ENCODE assay signal across 8 cellular contexts in genomic region chr7:33108931-33109757, GRCh38. TPM values are rescaled to one million over a fixed set of nuclear protein-coding genes. Genes with fewer than 3 reads are reported as not detected.
DNase-seq lines count a peak whose midpoint lies in the region; ATAC-seq and TF ChIP-seq lines count a peak whose summit lies in the region.

TSS of gene RP9 (minus strand) at chr7:33109404. CDS start at chr7:33109372, 32 bp downstream.

- no peaks in the 10 kb centered on the region for H3K9me3 Mint-ChIP-seq in CD8-positive, alpha-beta T cell
- no peaks in the 10 kb centered on the region for H3K9me3 Mint-ChIP-seq in endodermal cell

- ATAC-seq in CD8-positive, alpha-beta T cell = peak; percentile 88
- ATAC-seq in GM19395 (IDR thresholded peaks at IDR 0.05; ENCODE audit: unreplicated experiment) (peak; percentile 78), HG03521 (IDR thresholded peaks at IDR 0.05; ENCODE audit: unreplicated experiment) (peak; percentile 83)

- peaks cover 4% of the 10 kb centered on the region for H3K36me3 Mint-ChIP-seq in CD8-positive, alpha-beta T cell
- no peaks in the 10 kb centered on the region for H3K36me3 Mint-ChIP-seq in endodermal cell (ENCODE audit: low read depth)

- peak within 1 kb of the TSS; percentile 86 for H3K27ac Mint-ChIP-seq in CD8-positive, alpha-beta T cell
- H3K27ac Mint-ChIP-seq in endodermal cell = peak within 1 kb of the TSS; percentile 86

- no peaks in the 10 kb centered on the region for H3K36me3 ChIP-seq in CD8-positive, alpha-beta T cell (ENCODE audit: insufficient read depth, low read length)
- H3K36me3 ChIP-seq in endodermal cell (ENCODE audit: control insufficient read depth, insufficient read depth, low read length) = peaks cover 4% of the 10 kb centered on the region

- H3K4me3 Mint-ChIP-seq in CD8-positive, alpha-beta T cell = peak within 1 kb of the TSS; percentile 87
- H3K4me3 Mint-ChIP-seq in endodermal cell = peak within 1 kb of the TSS; percentile 76

- peak within 1 kb of the TSS; percentile 58 for H3K4me3 ChIP-seq in CD8-positive, alpha-beta T cell (ENCODE audit: low read depth, low read length)
- H3K4me3 ChIP-seq in endodermal cell (ENCODE audit: low read length) (peak within 1 kb of the TSS; percentile 95), mononuclear cell (ENCODE audit: low read length) (peak within 1 kb of the TSS; percentile 90)

- TF ChIP-seq CTCF in CD8-positive, alpha-beta T cell (IDR thresholded peaks at IDR 0.05) = peak; percentile 36
- peak; percentile 78 for TF ChIP-seq CTCF in endodermal cell (conservative IDR thresholded peaks at IDR 0.05)

- H3K27ac ChIP-seq in CD8-positive, alpha-beta T cell (ENCODE audit: low read depth, low read length) = peak within 1 kb of the TSS; percentile 55
- H3K27ac ChIP-seq in endodermal cell (ENCODE audit: low read depth, low read length) = peak within 1 kb of the TSS; percentile 77

- peaks cover 40% of the 10 kb centered on the region for H3K4me1 Mint-ChIP-seq in CD8-positive, alpha-beta T cell (ENCODE audit: low read depth)
- H3K4me1 Mint-ChIP-seq in endodermal cell = peaks cover 26% of the 10 kb centered on the region

- peaks cover 24% of the 10 kb centered on the region for H3K4me1 ChIP-seq in CD8-positive, alpha-beta T cell (ENCODE audit: insufficient read depth, low read length)
- H3K4me1 ChIP-seq in endodermal cell (ENCODE audit: control insufficient read depth, insufficient read depth, low read length) (peaks cover 7% of the 10 kb centered on the region), mononuclear cell (ENCODE audit: insufficient read depth, low read length) (peaks cover 34% of the 10 kb centered on the region)

- 0% methylated on average over 12 to 103 of the region's 103 CpGs for WGBS in endodermal cell (ENCODE audit: insufficient coverage in 1 of 2, insufficient read length in 1 of 2), 2 experiments

- no peaks in the 10 kb centered on the region for H3K9me3 ChIP-seq in CD8-positive, alpha-beta T cell (ENCODE audit: low read length)
- H3K9me3 ChIP-seq in endodermal cell (ENCODE audit: control insufficient read depth, low read length) = no peaks in the 10 kb centered on the region
- no peaks in the 10 kb centered on the region for H3K9me3 ChIP-seq in mononuclear cell (ENCODE audit: low read depth, low read length)

- POLR2A ChIA-PET in CD8-positive, alpha-beta T cell (lab: Charles Lee) = interaction anchor here (0.9 to 3.0 kb wide), 5 partner anchors 10 to 217 kb away, joined by 3 to 13 read pairs (median 5); partner anchors contain the start of genes BBS9, KBTBD2 and NT5C3A
- POLR2A ChIA-PET in activated CD8-positive, alpha-beta memory T cell treated with anti-CD3 and anti-CD28 coated beads for 36 hours (lab: Charles Lee) = interaction anchor here (0.6 to 2.3 kb wide), 2 partner anchors 24 to 47 kb away, joined by 3 to 10 read pairs; partner anchors contain the start of gene NT5C3A

- H3K9ac ChIP-seq in endodermal cell (ENCODE audit: extremely low read depth, low read length, poor library complexity, severe bottlenecking) = peak within 1 kb of the TSS; percentile 75

- peaks cover 10% of the 10 kb centered on the region for H3K27me3 Mint-ChIP-seq in CD8-positive, alpha-beta T cell (ENCODE audit: low read depth)
- peaks cover 15% of the 10 kb centered on the region for H3K27me3 Mint-ChIP-seq in endodermal cell (ENCODE audit: insufficient read depth)

- CTCF ChIA-PET in CD8-positive, alpha-beta T cell (lab: Charles Lee) = interaction anchor here (0.6 to 5.2 kb wide), 34 partner anchors 10 to 1926 kb away, joined by 3 to 44 read pairs (median 6); partner anchors contain the start of genes AVL9, BBS9, FKBP9 and KBTBD2
- CTCF ChIA-PET in activated CD8-positive, alpha-beta memory T cell treated with anti-CD3 and anti-CD28 coated beads for 36 hours (lab: Charles Lee) = interaction anchor here (0.6 to 2.1 kb wide), 10 partner anchors 9 to 263 kb away, joined by 3 to 6 read pairs (median 3); partner anchors contain the start of gene NT5C3A

- DNase-seq in CD8-positive, alpha-beta T cell = peak; percentile 56 to 85 (median 71)
- DNase-seq in NOMO-1 (lab: John Stamatoyannopoulos, UW; ENCODE audit: unreplicated experiment in 2 of 2) = peak; percentile 61 to 86
- peak; percentile 94 for DNase-seq in endodermal cell
- peak; percentile 66 to 72 for DNase-seq in stimulated activated CD8-positive, alpha-beta memory T cell treated with anti-CD3 and anti-CD28 coated beads, Interleukin-2, amount 100 ng/mL, for 48 hours (ENCODE audit: low read depth in 2 of 2)

- H3K27me3 ChIP-seq in CD8-positive, alpha-beta T cell (ENCODE audit: insufficient read depth, low read length) = no peaks in the 10 kb centered on the region
- no peaks in the 10 kb centered on the region for H3K27me3 ChIP-seq in endodermal cell (ENCODE audit: control insufficient read depth, insufficient read depth, low read length, poor library complexity, severe bottlenecking)
- no peaks in the 10 kb centered on the region for H3K27me3 ChIP-seq in mononuclear cell (ENCODE audit: insufficient read depth, low read length)

- intact Hi-C loops in CD8-positive, alpha-beta T cell (cut with DNase I, micrococcal nuclease) = loop anchor here (1.0 to 10.0 kb wide), 13 partner anchors 20 to 619 kb away; partner anchors contain the start of genes BBS9 (in 2 of the 2), AVL9 (in 1 of the 2), KBTBD2 (in 1 of the 2) and LSM5 (in 1 of the 2)

RNA-seq across cellular contexts. Expression of gene RP9, which starts in this region (rescaled TPM):
- total RNA-seq in CD8-positive, alpha-beta T cell = 10 to 100 TPM; 20.2 to 21.8 TPM
- total RNA-seq in activated CD8-positive, alpha-beta memory T cell treated with anti-CD3 and anti-CD28 coated beads for 36 hours = 10 to 100 TPM; 22.0 to 23.2 TPM
- total RNA-seq in endodermal cell (10 to 100 TPM; 15.0 to 18.0 TPM), mononuclear cell (9.4 TPM)
- polyA plus RNA-seq in endodermal cell (2013, experiment 1 of 2) = 21.7 TPM
- polyA plus RNA-seq in endodermal cell (2013, experiment 2 of 2) = 26.9 TPM

Comparison
In these comparisons a context has a peak if more than half of its experiments do, and no peak if none do; other contexts are left out.
1. Peak in every context shown above with its lines: DNase-seq, ATAC-seq, H3K4me3 ChIP-seq and H3K27ac ChIP-seq.